In genomic region chr3:162641869-162642350, GRCh38 we compare ENCODE assay signal across 28 cellular contexts.
"Had no signal": no experiment of that assay in that cellular context is flagged by ENCODE, and none has a peak within 500 bp of the region (broad histone marks: within the 10 kb centered on the region; RNA-seq: fewer than 3 reads in every experiment).

No MANE protein-coding gene starts in this region.

- FAIRE-seq: endothelial cell of umbilical vein, islet of Langerhans had no signal

- H3K27ac ChIP-seq: cardiac muscle cell, left lung, lower lobe of right lung, neural progenitor cell, parathyroid adenoma, psoas muscle, sigmoid colon, stomach, thyroid gland, upper lobe of right lung had no signal

- H3K79me2 ChIP-seq: parathyroid adenoma had no signal

- H3K9me3 ChIP-seq: psoas muscle, sigmoid colon, thyroid gland, upper lobe of right lung had no signal

- H3K4me2 ChIP-seq: neural progenitor cell, smooth muscle cell had no signal

- H3K9ac ChIP-seq: neural progenitor cell, parathyroid adenoma had no signal

- ATAC-seq: activated CD4-positive, alpha-beta T cell treated with anti-CD3 and anti-CD28 coated beads for 36 hours; activated CD8-positive, alpha-beta memory T cell treated with anti-CD3 and anti-CD28 coated beads, Interleukin-2, amount 10 ng/mL, durations not matched to agents 7 days and 5 days; activated CD8-positive, alpha-beta T cell treated with anti-CD3 and anti-CD28 coated beads, Interleukin-2, amount 10 ng/mL, durations not matched to agents 7 days and 5 days; activated naive CD4-positive, alpha-beta T cell treated with anti-CD3 and anti-CD28 coated beads, Interleukin-2, amount 50 U/mL, for 72 hours; left lung; lower lobe of right lung; natural killer cell; psoas muscle; stimulated activated naive B cell treated with anti-CD40 and anti-IgM and Interleukin-4, amounts not matched to agents 10 μg/mL and 1 μg/mL and 100 μg/mL, for 72 hours; upper lobe of right lung had no signal

- DNase-seq: activated B cell treated with CpG ODN at 0.5 μM for 24 hours; activated CD4-positive, alpha-beta T cell treated with anti-CD3 and anti-CD28 coated beads for 36 hours; activated CD8-positive, alpha-beta memory T cell treated with anti-CD3 and anti-CD28 coated beads, Interleukin-2, amount 10 ng/mL, durations not matched to agents 7 days and 5 days; activated CD8-positive, alpha-beta T cell treated with anti-CD3 and anti-CD28 coated beads, Interleukin-2, amount 10 ng/mL, durations not matched to agents 7 days and 5 days; activated T-cell treated with anti-CD3 and anti-CD28 coated beads, Interleukin-2, amount 50 U/mL, for 48 hours; aorta; foreskin melanocyte; left lung; lower lobe of right lung; mesendoderm; natural killer cell; occipital lobe; psoas muscle; sigmoid colon; stimulated activated CD4-positive, alpha-beta T cell treated with anti-CD3 and anti-CD28 coated beads, Interleukin-1b, Interleukin-23, amount 100 ng/mL, for 48 hours; stimulated activated CD4-positive, alpha-beta T cell treated with anti-CD3 and anti-CD28 coated beads, Interleukin-4, amount 100 ng/mL, for 4 hours; stimulated activated naive B cell treated with anti-CD40 and anti-IgM and Interleukin-4, amounts not matched to agents 10 μg/mL and 1 μg/mL and 100 μg/mL, for 72 hours; stomach; T-helper 2 cell; thyroid gland; upper lobe of right lung had no signal

- H3K4me3 ChIP-seq: cardiac muscle cell, left lung, lower lobe of right lung, neural progenitor cell, psoas muscle, sigmoid colon, smooth muscle cell, stomach, thyroid gland, upper lobe of right lung had no signal

- H2AFZ ChIP-seq: neural progenitor cell, parathyroid adenoma had no signal

- H3K27me3 ChIP-seq: cardiac muscle cell, left lung, neural progenitor cell, sigmoid colon, stomach, thyroid gland, upper lobe of right lung had no signal

- H3K4me1 ChIP-seq: left lung, lower lobe of right lung, neural progenitor cell, parathyroid adenoma, psoas muscle, sigmoid colon, stomach, thyroid gland, upper lobe of right lung had no signal

- H3K36me3 ChIP-seq: cardiac muscle cell, left lung, lower lobe of right lung, neural progenitor cell, sigmoid colon, stomach, thyroid gland, upper lobe of right lung had no signal
